In genomic region chr3:66409771-66410355, GRCh38 we compare ENCODE assay signal across 19 cellular contexts.
A peak's percentile ranks its signal among the peaks of the same experiment; 100 is the strongest.
DNase-seq lines count a peak whose midpoint lies in the region; ATAC-seq and TF ChIP-seq lines count a peak whose summit lies in the region.
"Had no signal": no experiment of that assay in that cellular context is flagged by ENCODE, and none has a peak within 500 bp of the region (broad histone marks: within the 10 kb centered on the region; RNA-seq: fewer than 3 reads in every experiment).

No MANE protein-coding gene starts in this region.

- BruUV-seq in PC-3 (replicated peaks; lab: Mats Ljungman, UMichigan): no TSS peak

- H3K9ac ChIP-seq in muscle layer of colon (ENCODE audit: low read length) (no peak overlapping the region), PC-3 (ENCODE audit: low read length) (no peak overlapping the region)
- H3K9ac ChIP-seq: parathyroid adenoma had no signal

- no peaks in the 10 kb centered on the region for H4K20me1 ChIP-seq in PC-3 (ENCODE audit: low read length)

- POLR2A ChIA-PET in PC-3 (lab: Charles Lee; ENCODE audit: unreplicated experiment): interaction anchor here (0.6 kb wide), 1 partner anchor 189 kb away, joined by 10 read pairs; no protein-coding TSS in a partner anchor

- H3K9me3 ChIP-seq in heart left ventricle: no peaks in the 10 kb centered on the region
- H3K9me3 ChIP-seq in muscle layer of colon (ENCODE audit: low read length): no peaks in the 10 kb centered on the region
- no peaks in the 10 kb centered on the region for H3K9me3 ChIP-seq in uterus
- H3K9me3 ChIP-seq in PC-3 (ENCODE audit: low read length): no peaks in the 10 kb centered on the region
- H3K9me3 ChIP-seq: upper lobe of right lung had no signal

- H3K4me2 ChIP-seq in PC-3 (ENCODE audit: low read length): no peak overlapping the region

- 83 to 95% (median 89%) methylated on average over 9 to 12 of the region's 12 CpGs for WGBS in heart left ventricle, 4 donors

- H3K36me3 ChIP-seq in heart left ventricle (peaks cover 0 to 87% (median 57%) of the 10 kb centered on the region in 9 donors), muscle layer of colon (ENCODE audit: insufficient read depth, low read length) (peaks cover 75% of the 10 kb centered on the region), uterus (no peaks in the 10 kb centered on the region), PC-3 (ENCODE audit: low read depth, low read length) (no peaks in the 10 kb centered on the region)

- intact Hi-C loops in heart left ventricle (cut with DNase I) (loop anchor here (2.0 to 10.0 kb wide), 8 partner anchors 19 to 407 kb away; partner anchors contain the start of gene LRIG1 (in 6 of the 10)), left ventricle myocardium superior (cut with micrococcal nuclease) (loop anchor here (5.0 to 10.0 kb wide), 2 partner anchors 87 to 405 kb away; no protein-coding TSS in a partner anchor), uterus (cut with DNase I; ENCODE audit: low total_unique reads) (loop anchor here (10.0 kb wide), 2 partner anchors 95 to 405 kb away; partner anchors contain the start of gene LRIG1), PC-3 (cut with micrococcal nuclease) (no loop called here)

- peak overlapping the region in 8 of 12 donors; percentile 26 to 84 (median 66) for H3K27ac ChIP-seq in heart left ventricle
- H3K27ac ChIP-seq in cingulate gyrus (ENCODE audit: low read depth, low read length): peak overlapping the region; percentile 26
- peak overlapping the region; percentile 76 for H3K27ac ChIP-seq in muscle layer of colon (ENCODE audit: low read depth, low read length)
- no peak overlapping the region for H3K27ac ChIP-seq in uterus
- no peak overlapping the region for H3K27ac ChIP-seq in PC-3 (ENCODE audit: low read length)
- H3K27ac ChIP-seq: brain microvascular endothelial cell, parathyroid adenoma, upper lobe of right lung had no signal

- no peak for TF ChIP-seq POLR2A in heart left ventricle (IDR thresholded peaks at IDR 0.05)
- no peak for TF ChIP-seq POLR2A in uterus (IDR thresholded peaks at IDR 0.05)

- H2AFZ ChIP-seq in PC-3 (ENCODE audit: low read length): no peak overlapping the region
- H2AFZ ChIP-seq: parathyroid adenoma had no signal

- no peaks in the 10 kb centered on the region for H3F3A ChIP-seq in PC-3 (ENCODE audit: low read length, unreplicated experiment)

- no peak overlapping the region for H3K4me3 ChIP-seq in heart left ventricle
- H3K4me3 ChIP-seq in muscle layer of colon (ENCODE audit: low read depth in 1 of 2, low read length in 2 of 2): no peak overlapping the region
- H3K4me3 ChIP-seq in uterus: no peak overlapping the region
- no peak overlapping the region for H3K4me3 ChIP-seq in PC-3 (ENCODE audit: low read length)
- H3K4me3 ChIP-seq: upper lobe of right lung had no signal

- no peaks in the 10 kb centered on the region for H3K9me2 ChIP-seq in PC-3 (replicated peaks; ENCODE audit: low read length)

- H3K27me3 ChIP-seq in heart left ventricle: no peaks in the 10 kb centered on the region
- H3K27me3 ChIP-seq in muscle layer of colon (ENCODE audit: control insufficient read depth in 1 of 2, insufficient read depth in 2 of 2, low read length in 2 of 2): no peaks in the 10 kb centered on the region
- H3K27me3 ChIP-seq in uterus: no peaks in the 10 kb centered on the region
- H3K27me3 ChIP-seq in PC-3 (ENCODE audit: low read length): no peaks in the 10 kb centered on the region
- H3K27me3 ChIP-seq: brain microvascular endothelial cell, upper lobe of right lung had no signal

- TF ChIP-seq CTCF in heart left ventricle (IDR thresholded peaks at IDR 0.05): no peak
- no peak for TF ChIP-seq CTCF in uterus (IDR thresholded peaks at IDR 0.05)
- no peak for TF ChIP-seq CTCF in PC-3 (conservative IDR thresholded peaks at IDR 0.05; ENCODE audit: low read depth, low read length)

- no peak for ATAC-seq in heart left ventricle
- no peak for ATAC-seq in left ventricle myocardium superior
- ATAC-seq in PC-3: no peak
- ATAC-seq in GM18870 (IDR thresholded peaks at IDR 0.05; ENCODE audit: unreplicated experiment): no peak
- ATAC-seq: activated CD4-positive, CD25-positive, alpha-beta regulatory T cell treated with anti-CD3 and anti-CD28 coated beads, Interleukin-2, amount 50 U/mL, for 24 hours; upper lobe of right lung had no signal

- CTCF ChIA-PET in PC-3 (lab: Charles Lee): no interaction called here

- H3K4me1 ChIP-seq in heart left ventricle: peaks cover 4 to 96% (median 49%) of the 10 kb centered on the region in 12 donors
- peaks cover 93% of the 10 kb centered on the region for H3K4me1 ChIP-seq in muscle layer of colon (ENCODE audit: insufficient read depth, low read length)
- H3K4me1 ChIP-seq in uterus: no peaks in the 10 kb centered on the region
- no peaks in the 10 kb centered on the region for H3K4me1 ChIP-seq in PC-3 (ENCODE audit: insufficient read depth, low read length)
- H3K4me1 ChIP-seq: parathyroid adenoma, upper lobe of right lung had no signal

- no peaks in the 10 kb centered on the region for H3K79me2 ChIP-seq in PC-3 (ENCODE audit: low read length)

- DNase-seq in heart left ventricle: peak in 1 of 5 donors; percentile 25
- no peak for DNase-seq in left ventricle myocardium superior
- peak; percentile 8 to 9 for DNase-seq in uterus
- no peak for DNase-seq in PC-3
- no peak for DNase-seq in SK-N-DZ (ENCODE audit: low spot score)
- DNase-seq: activated CD4-positive, alpha-beta memory T cell treated with anti-CD3 and anti-CD28 coated beads for 36 hours; AML-193; brain microvascular endothelial cell; DMS153; NCI-H1105; NCI-H2081; NCI-H774; SIG-M5; upper lobe of right lung had no signal

Comparison
In these comparisons a context has a peak if more than half of its experiments do, and no peak if none do; other contexts are left out.
1. DNase-seq: peak in uterus (2 of 2); none in left ventricle myocardium superior (single experiment), PC-3 (single experiment) and SK-N-DZ (single experiment).
2. H3K27ac ChIP-seq: peak in heart left ventricle (8 of 12), cingulate gyrus (single experiment) and muscle layer of colon (single experiment); none in uterus (0 of 2) and PC-3 (single experiment).